8 cellular contexts compared by ENCODE assay signal in the genomic region with DNA sequence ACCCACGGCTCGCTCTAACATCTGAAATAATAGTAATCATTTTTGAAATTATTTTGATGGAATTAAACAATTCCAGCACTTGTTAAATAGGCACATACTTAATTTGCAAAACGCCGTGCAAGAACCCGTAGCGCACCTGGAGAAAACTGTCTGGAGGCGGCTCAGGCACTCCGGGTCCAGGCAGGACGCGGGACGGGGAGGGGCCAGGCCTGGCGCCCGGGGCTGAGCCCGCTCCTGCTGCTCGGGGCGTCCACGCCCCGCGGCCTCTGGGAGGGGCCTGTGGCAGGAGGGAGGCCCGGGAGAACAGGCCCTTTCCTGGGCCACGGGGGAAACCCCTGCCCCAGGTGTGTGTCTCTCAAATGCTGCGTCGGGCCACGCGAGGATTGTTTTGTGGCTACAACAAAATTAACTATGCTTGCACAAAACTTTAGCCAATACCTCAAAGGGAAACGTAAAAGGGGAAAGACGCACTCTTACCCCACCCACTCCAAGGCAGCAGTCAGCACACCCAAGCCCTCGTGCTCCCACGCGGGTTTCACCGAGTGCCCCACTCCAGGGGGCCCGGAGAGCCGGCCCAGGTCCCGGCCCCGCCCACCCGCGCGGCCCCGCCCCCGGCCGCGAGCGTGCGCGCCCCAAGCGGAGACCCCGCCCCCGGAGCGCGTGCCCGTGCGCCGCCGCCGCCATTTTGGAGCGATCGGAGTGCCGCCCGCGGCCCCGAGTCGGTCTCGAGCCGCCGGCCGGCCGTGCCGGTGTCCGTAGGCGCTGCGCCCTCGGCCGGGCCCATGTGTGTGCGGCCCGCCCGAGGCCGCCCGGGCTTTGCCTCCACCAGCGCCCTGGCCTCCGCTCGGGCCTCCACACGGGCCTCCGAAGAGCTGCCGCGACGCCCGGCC. TPM values are rescaled to one million over a fixed set of nuclear protein-coding genes. Genes with fewer than 3 reads are reported as not detected.
DNase-seq lines count a peak whose midpoint lies in the region; ATAC-seq and TF ChIP-seq lines count a peak whose summit lies in the region.

A gene with protein sequence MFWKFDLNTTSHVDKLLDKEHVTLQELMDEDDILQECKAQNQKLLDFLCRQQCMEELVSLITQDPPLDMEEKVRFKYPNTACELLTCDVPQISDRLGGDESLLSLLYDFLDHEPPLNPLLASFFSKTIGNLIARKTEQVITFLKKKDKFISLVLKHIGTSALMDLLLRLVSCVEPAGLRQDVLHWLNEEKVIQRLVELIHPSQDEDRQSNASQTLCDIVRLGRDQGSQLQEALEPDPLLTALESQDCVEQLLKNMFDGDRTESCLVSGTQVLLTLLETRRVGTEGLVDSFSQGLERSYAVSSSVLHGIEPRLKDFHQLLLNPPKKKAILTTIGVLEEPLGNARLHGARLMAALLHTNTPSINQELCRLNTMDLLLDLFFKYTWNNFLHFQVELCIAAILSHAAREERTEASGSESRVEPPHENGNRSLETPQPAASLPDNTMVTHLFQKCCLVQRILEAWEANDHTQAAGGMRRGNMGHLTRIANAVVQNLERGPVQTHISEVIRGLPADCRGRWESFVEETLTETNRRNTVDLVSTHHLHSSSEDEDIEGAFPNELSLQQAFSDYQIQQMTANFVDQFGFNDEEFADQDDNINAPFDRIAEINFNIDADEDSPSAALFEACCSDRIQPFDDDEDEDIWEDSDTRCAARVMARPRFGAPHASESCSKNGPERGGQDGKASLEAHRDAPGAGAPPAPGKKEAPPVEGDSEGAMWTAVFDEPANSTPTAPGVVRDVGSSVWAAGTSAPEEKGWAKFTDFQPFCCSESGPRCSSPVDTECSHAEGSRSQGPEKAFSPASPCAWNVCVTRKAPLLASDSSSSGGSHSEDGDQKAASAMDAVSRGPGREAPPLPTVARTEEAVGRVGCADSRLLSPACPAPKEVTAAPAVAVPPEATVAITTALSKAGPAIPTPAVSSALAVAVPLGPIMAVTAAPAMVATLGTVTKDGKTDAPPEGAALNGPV (plus strand): TSS at position 677 of the 890 bp plus-strand sequence. CDS start 50,582 bp downstream, outside the sequence.

- peak within 1 kb of the TSS; percentile 99 for H3K4me2 ChIP-seq in parathyroid adenoma (ENCODE audit: low read length)

- H3K9me3 ChIP-seq in Caco-2 (no peaks in the 10 kb centered on the region), HUES64 (ENCODE audit: insufficient read depth, low read depth, low read length) (no peaks in the 10 kb centered on the region), parathyroid adenoma (ENCODE audit: control insufficient read depth, low read length) (no peaks in the 10 kb centered on the region), thyroid gland (no peaks in the 10 kb centered on the region)

- no peaks in the 10 kb centered on the region for H3K27me3 ChIP-seq in Caco-2 (replicated peaks; ENCODE audit: control insufficient read depth, insufficient read depth, low read length)
- no peaks in the 10 kb centered on the region for H3K27me3 ChIP-seq in HUES64 (ENCODE audit: insufficient read depth, low read length)
- no peaks in the 10 kb centered on the region for H3K27me3 ChIP-seq in parathyroid adenoma (ENCODE audit: control insufficient read depth, insufficient read depth, low read length)
- no peaks in the 10 kb centered on the region for H3K27me3 ChIP-seq in thyroid gland

- WGBS in HUES64 = under 1% methylated on average over 85 of the region's 87 CpGs
- 0 to 1% methylated on average over 19 to 33 of the region's 87 CpGs for WGBS in thyroid gland, 2 donors

- H3K9me3 Mint-ChIP-seq in Caco-2 (ENCODE audit: unreplicated experiment) = no peaks in the 10 kb centered on the region
- no peaks in the 10 kb centered on the region for H3K9me3 Mint-ChIP-seq in activated naive CD8-positive, alpha-beta T cell (ENCODE audit: low read depth)

- H3K27ac Mint-ChIP-seq in Caco-2 (ENCODE audit: unreplicated experiment) = no peak within 1 kb of the TSS
- peak within 1 kb of the TSS; percentile 91 for H3K27ac Mint-ChIP-seq in activated naive CD8-positive, alpha-beta T cell

- no peaks in the 10 kb centered on the region for H3K4me1 ChIP-seq in Caco-2
- no peaks in the 10 kb centered on the region for H3K4me1 ChIP-seq in HUES64 (ENCODE audit: insufficient read depth, low read length)
- H3K4me1 ChIP-seq in parathyroid adenoma = peaks cover 5% of the 10 kb centered on the region
- H3K4me1 ChIP-seq in thyroid gland = peaks cover 3 to 11% of the 10 kb centered on the region in 2 donors

- intact Hi-C loops in Caco-2 (cut with micrococcal nuclease; ENCODE audit: unreplicated experiment) = loop anchor here (1.0 to 5.0 kb wide), 2 partner anchors 71 to 102 kb away; a partner anchor contains a TSS
- intact Hi-C loops in Right ventricle myocardium inferior (cut with DNase I) = loop anchor here (1.0 to 2.0 kb wide), 3 partner anchors 16 to 92 kb away; a partner anchor contains a TSS
- intact Hi-C loops in thyroid gland (cut with DNase I) = loop anchor here (5.0 kb wide), 1 partner anchor 91 kb away; a partner anchor contains a TSS

- peaks cover 6% of the 10 kb centered on the region for H3K4me1 Mint-ChIP-seq in Caco-2 (ENCODE audit: low read depth, unreplicated experiment)
- peaks cover 9% of the 10 kb centered on the region for H3K4me1 Mint-ChIP-seq in activated naive CD8-positive, alpha-beta T cell (ENCODE audit: low read depth)

- H3K9ac ChIP-seq in HUES64 (ENCODE audit: low read depth, low read length) (peak within 1 kb of the TSS; percentile 82), parathyroid adenoma (no peak within 1 kb of the TSS)

- TSS peak; percentile 90 for BruUV-seq in Caco-2 (replicated peaks; lab: Mats Ljungman, UMichigan)

- H3K4me3 Mint-ChIP-seq in Caco-2 (ENCODE audit: unreplicated experiment) = peak within 1 kb of the TSS; percentile 64
- H3K4me3 Mint-ChIP-seq in activated naive CD8-positive, alpha-beta T cell = peak within 1 kb of the TSS; percentile 88

- no peaks in the 10 kb centered on the region for H3K27me3 Mint-ChIP-seq in Caco-2 (ENCODE audit: insufficient read depth, unreplicated experiment)
- no peaks in the 10 kb centered on the region for H3K27me3 Mint-ChIP-seq in activated naive CD8-positive, alpha-beta T cell

- peak within 1 kb of the TSS; percentile 80 for H2AFZ ChIP-seq in parathyroid adenoma

- H3K4me3 ChIP-seq in Caco-2 (ENCODE audit: low read depth, low read length) (peak within 1 kb of the TSS; percentile 61), HUES64 (ENCODE audit: low read length) (peak within 1 kb of the TSS; percentile 83), parathyroid adenoma (ENCODE audit: low read depth, low read length) (peak within 1 kb of the TSS; percentile 65), thyroid gland (replicated peaks in 1 of 3) (peak within 1 kb of the TSS; percentile 65 to 86 (median 66))

- H3K36me3 ChIP-seq in Caco-2 (ENCODE audit: control insufficient read depth, insufficient read depth, low read length) (no peaks in the 10 kb centered on the region), HUES64 (ENCODE audit: insufficient read depth, low read length) (no peaks in the 10 kb centered on the region), parathyroid adenoma (ENCODE audit: control insufficient read depth, insufficient read depth, low read length) (no peaks in the 10 kb centered on the region), thyroid gland (no peaks in the 10 kb centered on the region)

- H3K36me3 Mint-ChIP-seq in Caco-2 (ENCODE audit: insufficient read depth, unreplicated experiment) = no peaks in the 10 kb centered on the region
- no peaks in the 10 kb centered on the region for H3K36me3 Mint-ChIP-seq in activated naive CD8-positive, alpha-beta T cell

- TF ChIP-seq POLR2A in thyroid gland (IDR thresholded peaks at IDR 0.05) = peak in 1 of 2 donors; percentile 59

- CTCF ChIA-PET in Caco-2 (lab: Charles Lee) = interaction anchor here (0.6 to 1.4 kb wide), 8 partner anchors 12 to 115 kb away, joined by 3 to 8 read pairs (median 4); a partner anchor contains a TSS

- peak within 1 kb of the TSS; percentile 76 for H3K27ac ChIP-seq in HUES64 (ENCODE audit: low read depth, low read length)
- H3K27ac ChIP-seq in parathyroid adenoma = peak within 1 kb of the TSS; percentile 76
- peak within 1 kb of the TSS; percentile 65 to 71 (median 69) for H3K27ac ChIP-seq in thyroid gland

- POLR2A ChIA-PET in Caco-2 (lab: Charles Lee) = no interaction called here

- TF ChIP-seq CTCF in Caco-2 (IDR thresholded peaks at IDR 0.05; ENCODE audit: insufficient read depth in 1 of 2, low read depth in 1 of 2, low read length in 1 of 2, severe bottlenecking in 1 of 2, unreplicated experiment in 1 of 2) (no peak), parathyroid adenoma (IDR thresholded peaks at IDR 0.05) (no peak), thyroid gland (IDR thresholded peaks at IDR 0.05) (no peak)

- no peaks in the 10 kb centered on the region for H3K79me2 ChIP-seq in parathyroid adenoma

- peak; percentile 50 for ATAC-seq in GM21360 (IDR thresholded peaks at IDR 0.05; ENCODE audit: unreplicated experiment)
- peak; percentile 95 for ATAC-seq in Right ventricle myocardium inferior

- DNase-seq in Caco-2 (peak; percentile 78 to 91), SKM-1 (lab: John Stamatoyannopoulos, UW; ENCODE audit: unreplicated experiment) (peak; percentile 45), Right ventricle myocardium inferior (ENCODE audit: missing footprints) (peak; percentile 95), thyroid gland (peak; percentile 78 to 81)

RNA-seq across cellular contexts. Expression of the gene that starts here (rescaled TPM):
- total RNA-seq in Caco-2 (2022) (55.5 and 60.7 TPM in 2 replicates), Right ventricle myocardium inferior (42.4 TPM), thyroid gland (100 to 1,000 TPM in 1 of 4 donors, 10 to 100 TPM in 3; 65.7 to 103 (median 74.0) TPM)
- polyA plus RNA-seq in HUES64 (2013, experiment 1 of 2) = 21.7 TPM
- 20.7 TPM for polyA plus RNA-seq in HUES64 (2013, experiment 2 of 2)

Comparison
In these comparisons a context has a peak if more than half of its experiments do, and no peak if none do; other contexts are left out.
1. Peak in every context shown above with its lines: DNase-seq, ATAC-seq, H3K4me3 ChIP-seq and H3K27ac ChIP-seq.
2. DNase-seq: peak in every context shown above with its lines; median percentile 95 in Right ventricle myocardium inferior; 84 in Caco-2; 80 in thyroid gland; 45 in SKM-1.